26 cellular contexts compared by ENCODE assay signal in genomic region chr9:121926417-121926816, GRCh38.
DNase-seq lines count a peak whose midpoint lies in the region; ATAC-seq and TF ChIP-seq lines count a peak whose summit lies in the region.
"Had no signal": no experiment of that assay in that cellular context is flagged by ENCODE, and none has a peak within 500 bp of the region (broad histone marks: within the 10 kb centered on the region; RNA-seq: fewer than 3 reads in every experiment).

No MANE protein-coding gene starts in this region.

- H3K27me3 ChIP-seq in aorta (ENCODE audit: control insufficient read depth in 1 of 2, insufficient read depth in 2 of 2, low read length in 1 of 2): no peaks in the 10 kb centered on the region
- H3K27me3 ChIP-seq: adrenal gland, right lobe of liver, tibial nerve had no signal

- H3K27me3 Mint-ChIP-seq in activated CD8-positive, alpha-beta T cell treated with anti-CD3 and anti-CD28 coated beads, Interleukin-2, amount 10 ng/mL, durations not matched to agents 7 days and 5 days (ENCODE audit: low read depth): no peaks in the 10 kb centered on the region
- H3K27me3 Mint-ChIP-seq in type B pancreatic cell: no peaks in the 10 kb centered on the region

- H3K4me1 Mint-ChIP-seq in activated CD8-positive, alpha-beta T cell treated with anti-CD3 and anti-CD28 coated beads, Interleukin-2, amount 10 ng/mL, durations not matched to agents 7 days and 5 days (ENCODE audit: low read depth): no peaks in the 10 kb centered on the region
- H3K4me1 Mint-ChIP-seq in type B pancreatic cell (ENCODE audit: unreplicated experiment): peaks cover 24% of the 10 kb centered on the region

- ATAC-seq in Right ventricle myocardium inferior (peak; percentile 57), Right ventricle myocardium superior (ENCODE audit: poor library complexity) (no peak), aorta (ENCODE audit: low FRiP score) (peak; percentile 51)
- ATAC-seq in activated CD8-positive, alpha-beta T cell treated with anti-CD3 and anti-CD28 coated beads, Interleukin-2, amount 10 ng/mL, durations not matched to agents 7 days and 5 days: no peak
- ATAC-seq: activated T-cell treated with anti-CD3 and anti-CD28 coated beads, Interleukin-2, amount 50 U/mL, for 4 hours; HepG2; lower lobe of right lung; right lobe of liver; SK-N-SH treated with all-trans-retinoic acid at 6 μM for 48 hours; stimulated activated naive CD8-positive, alpha-beta T cell treated with anti-CD3 and anti-CD28 coated beads, Interleukin-15, Interleukin-2, amounts not matched to agents 100 U/mL and 50 U/mL, for 24 hours had no signal

- POLR2A ChIA-PET in activated CD8-positive, alpha-beta T cell treated with anti-CD3 and anti-CD28 coated beads, Interleukin-2, amount 10 ng/mL, durations not matched to agents 7 days and 5 days (lab: Charles Lee): interaction anchor here (0.6 kb wide), 1 partner anchor 1252 kb away, joined by 3 read pairs; no protein-coding TSS in a partner anchor

- DNase-seq in Right ventricle myocardium inferior (ENCODE audit: missing footprints) (no peak), Right ventricle myocardium superior (no peak), astrocyte of the hippocampus (ENCODE audit: low read depth, low spot score) (peak; percentile 55), occipital lobe (lab: John Stamatoyannopoulos, UW) (peak; percentile 4), aorta (no peak), type B pancreatic cell (ENCODE audit: extremely low spot score, unreplicated experiment) (no peak)
- no peak for DNase-seq in activated CD8-positive, alpha-beta T cell treated with anti-CD3 and anti-CD28 coated beads, Interleukin-2, amount 10 ng/mL, durations not matched to agents 7 days and 5 days
- no peak for DNase-seq in stimulated activated CD4-positive, alpha-beta T cell treated with anti-CD3 and anti-CD28 coated beads, Interleukin-12 subunit alpha, Interleukin-12 subunit beta, amount 100 ng/mL, for 4 hours
- DNase-seq: activated CD4-positive, alpha-beta T cell treated with anti-CD3 and anti-CD28 coated beads for 48 hours; activated T-cell treated with anti-CD3 and anti-CD28 coated beads, Interleukin-2, amount 50 U/mL, for 4 hours; adrenal gland; islet precursor cell; Kasumi-1; lower lobe of right lung; NCI-H1048; NCI-H2081; NCI-H226; NCI-H774; right lobe of liver; stimulated activated naive CD8-positive, alpha-beta T cell treated with anti-CD3 and anti-CD28 coated beads, Interleukin-15, Interleukin-2, amounts not matched to agents 100 U/mL and 50 U/mL, for 24 hours had no signal

- H3K4me3 Mint-ChIP-seq in activated CD8-positive, alpha-beta T cell treated with anti-CD3 and anti-CD28 coated beads, Interleukin-2, amount 10 ng/mL, durations not matched to agents 7 days and 5 days: no peak overlapping the region
- no peak overlapping the region for H3K4me3 Mint-ChIP-seq in type B pancreatic cell
- H3K4me3 Mint-ChIP-seq: activated T-cell treated with anti-CD3 and anti-CD28 coated beads, Interleukin-2, amount 50 U/mL, for 4 hours had no signal

- WGBS in aorta, 2 donors: 11 to 19% methylated on average over 10 of the region's 10 CpGs

- CTCF ChIA-PET in activated CD8-positive, alpha-beta T cell treated with anti-CD3 and anti-CD28 coated beads, Interleukin-2, amount 10 ng/mL, durations not matched to agents 7 days and 5 days (lab: Charles Lee): no interaction called here

- H3K27ac ChIP-seq in aorta (ENCODE audit: low read depth in 1 of 2, low read length in 2 of 2): no peak overlapping the region
- H3K27ac ChIP-seq: adrenal gland, HL-60, lower lobe of right lung, right lobe of liver, RWPE1, VCaP had no signal

- no peaks in the 10 kb centered on the region for H3K36me3 Mint-ChIP-seq in activated CD8-positive, alpha-beta T cell treated with anti-CD3 and anti-CD28 coated beads, Interleukin-2, amount 10 ng/mL, durations not matched to agents 7 days and 5 days (ENCODE audit: low read depth)
- H3K36me3 Mint-ChIP-seq in type B pancreatic cell: no peaks in the 10 kb centered on the region

- intact Hi-C loops in Right ventricle myocardium inferior (cut with DNase I) (no loop called here), Right ventricle myocardium superior (cut with DNase I) (no loop called here), aorta (cut with DNase I) (no loop called here)

- no peaks in the 10 kb centered on the region for H3K9me3 Mint-ChIP-seq in activated CD8-positive, alpha-beta T cell treated with anti-CD3 and anti-CD28 coated beads, Interleukin-2, amount 10 ng/mL, durations not matched to agents 7 days and 5 days (ENCODE audit: insufficient read depth)
- no peaks in the 10 kb centered on the region for H3K9me3 Mint-ChIP-seq in type B pancreatic cell
- H3K9me3 Mint-ChIP-seq: activated T-cell treated with anti-CD3 and anti-CD28 coated beads, Interleukin-2, amount 50 U/mL, for 4 hours had no signal

- H3K27ac Mint-ChIP-seq in activated CD8-positive, alpha-beta T cell treated with anti-CD3 and anti-CD28 coated beads, Interleukin-2, amount 10 ng/mL, durations not matched to agents 7 days and 5 days: no peak overlapping the region
- H3K27ac Mint-ChIP-seq in type B pancreatic cell: no peak overlapping the region

- H3K36me3 ChIP-seq in aorta (ENCODE audit: control insufficient read depth in 1 of 2, insufficient read depth in 2 of 2, low read length in 1 of 2): no peaks in the 10 kb centered on the region
- H3K36me3 ChIP-seq: adrenal gland, lower lobe of right lung, right lobe of liver, tibial nerve had no signal

- TF ChIP-seq CTCF in type B pancreatic cell (conservative IDR thresholded peaks at IDR 0.05): no peak

- H3K4me1 ChIP-seq in aorta (ENCODE audit: control insufficient read depth in 1 of 2, insufficient read depth in 2 of 2, low read length in 2 of 2): peaks cover 0 to 5% of the 10 kb centered on the region in 2 donors
- H3K4me1 ChIP-seq: adrenal gland, lower lobe of right lung, tibial nerve had no signal

- H3K4me3 ChIP-seq in aorta (ENCODE audit: low read length in 2 of 2): no peak overlapping the region
- H3K4me3 ChIP-seq: adrenal gland, lower lobe of right lung, right lobe of liver, tibial nerve had no signal

- H3K9me3 ChIP-seq in aorta (ENCODE audit: control insufficient read depth, low read length): no peaks in the 10 kb centered on the region
- H3K9me3 ChIP-seq: adrenal gland, lower lobe of right lung, right lobe of liver, tibial nerve had no signal

Comparison
In these comparisons a context has a peak if more than half of its experiments do, and no peak if none do; other contexts are left out.
1. ATAC-seq: peak in Right ventricle myocardium inferior (single experiment) and aorta (single experiment); none in Right ventricle myocardium superior (single experiment) and activated CD8-positive, alpha-beta T cell treated with anti-CD3 and anti-CD28 coated beads, Interleukin-2, amount 10 ng/mL, durations not matched to agents 7 days and 5 days (single experiment).
2. DNase-seq: peak in astrocyte of the hippocampus (single experiment) and occipital lobe (single experiment); none in Right ventricle myocardium inferior (single experiment), Right ventricle myocardium superior (single experiment), aorta (0 of 2), activated CD8-positive, alpha-beta T cell treated with anti-CD3 and anti-CD28 coated beads, Interleukin-2, amount 10 ng/mL, durations not matched to agents 7 days and 5 days (single experiment), type B pancreatic cell (single experiment) and stimulated activated CD4-positive, alpha-beta T cell treated with anti-CD3 and anti-CD28 coated beads, Interleukin-12 subunit alpha, Interleukin-12 subunit beta, amount 100 ng/mL, for 4 hours (single experiment).